ENCODE assay signal across 10 cellular contexts in genomic region chr1:232596666-232597303, GRCh38. TPM values are rescaled to one million over a fixed set of nuclear protein-coding genes. Genes with fewer than 3 reads are reported as not detected.
DNase-seq lines count a peak whose midpoint lies in the region; ATAC-seq, FAIRE-seq and TF ChIP-seq lines count a peak whose summit lies in the region.
"Had no signal": no experiment of that assay in that cellular context is flagged by ENCODE, and none has a peak within 500 bp of the region (broad histone marks: within the 10 kb centered on the region; RNA-seq: fewer than 3 reads in every experiment).

No MANE protein-coding gene starts in this region.

- no peaks in the 10 kb centered on the region for H3K9me3 Mint-ChIP-seq in CD8-positive, alpha-beta memory T cell

- H3K27ac ChIP-seq in CD8-positive, alpha-beta memory T cell (ENCODE audit: low read depth, low read length): no peak overlapping the region
- H3K27ac ChIP-seq in adrenal gland (peak overlapping the region in 3 of 5 donors; percentile 13 to 66 (median 15)), small intestine (ENCODE audit: low read depth in 1 of 2, low read length in 1 of 2) (no peak overlapping the region)
- no peak overlapping the region for H3K27ac ChIP-seq in effector memory CD4-positive, alpha-beta T cell (ENCODE audit: insufficient read depth, low read length, poor library complexity, severe bottlenecking)

- TF ChIP-seq POLR2A in adrenal gland (IDR thresholded peaks at IDR 0.05): no peak

- no peak overlapping the region for H3K4me3 ChIP-seq in CD8-positive, alpha-beta memory T cell (ENCODE audit: low read length)
- H3K4me3 ChIP-seq in adrenal gland (peak overlapping the region in 1 of 4 donors; percentile 27), small intestine (ENCODE audit: low read depth in 1 of 2, low read length in 2 of 2) (no peak overlapping the region)
- H3K4me3 ChIP-seq in effector memory CD4-positive, alpha-beta T cell (ENCODE audit: insufficient read depth, low read depth, low read length, poor library complexity, severe bottlenecking): no peak overlapping the region

- H3K36me3 ChIP-seq in CD8-positive, alpha-beta memory T cell (ENCODE audit: insufficient read depth, low read length): no peaks in the 10 kb centered on the region
- H3K36me3 ChIP-seq in adrenal gland (replicated peaks in 1 of 2): no peaks in the 10 kb centered on the region
- no peaks in the 10 kb centered on the region for H3K36me3 ChIP-seq in small intestine (ENCODE audit: control insufficient read depth in 2 of 2, insufficient read depth in 2 of 2, low read length in 2 of 2)
- H3K36me3 ChIP-seq in effector memory CD4-positive, alpha-beta T cell (ENCODE audit: control insufficient read depth, insufficient read depth, low read length): no peaks in the 10 kb centered on the region

- 37 to 46% (median 43%) methylated on average over 8 of the region's 8 CpGs for WGBS in adrenal gland, 4 donors
- 47 to 59% (median 54%) methylated on average over 8 of the region's 8 CpGs for WGBS in small intestine, 3 donors

- no peak for FAIRE-seq in small intestine (lab: Jason Lieb, UNC)
- FAIRE-seq: HepG2 had no signal

- H3K27ac Mint-ChIP-seq in CD8-positive, alpha-beta memory T cell: peak overlapping the region; percentile 7 to 95 (median 86)

- CTCF ChIA-PET in CD8-positive, alpha-beta memory T cell (lab: Charles Lee): interaction anchor here (1.0 kb wide), 2 partner anchors 11 to 31 kb away, joined by 3 read pairs; no protein-coding TSS in a partner anchor

- POLR2A ChIA-PET in CD8-positive, alpha-beta memory T cell (lab: Charles Lee): no interaction called here

- H3K4me1 Mint-ChIP-seq in CD8-positive, alpha-beta memory T cell: peaks cover 44 to 59% (median 54%) of the 10 kb centered on the region in 3 donors

- ATAC-seq in GM18873 (IDR thresholded peaks at IDR 0.05; ENCODE audit: low FRiP score, unreplicated experiment) (peak; percentile 42), HG03095 (IDR thresholded peaks at IDR 0.05; ENCODE audit: unreplicated experiment) (peak; percentile 28)
- ATAC-seq: HepG2 had no signal

- H3K4me3 Mint-ChIP-seq in CD8-positive, alpha-beta memory T cell: peak overlapping the region; percentile 14 to 74 (median 63)

- no peak for DNase-seq in CD8-positive, alpha-beta memory T cell
- DNase-seq in adrenal gland (peak; percentile 68 to 91 (median 77)), iPS-NIHi11 (ENCODE audit: low spot score) (no peak), small intestine (no peak), NCI-H2196 (lab: John Stamatoyannopoulos, UW; ENCODE audit: unreplicated experiment) (no peak)
- DNase-seq in effector memory CD4-positive, alpha-beta T cell: no peak
- DNase-seq: activated CD4-positive, CD25-positive, alpha-beta regulatory T cell treated with anti-CD3 and anti-CD28 coated beads, Interleukin-2, amount 50 U/mL, for 72 hours had no signal

- peaks cover 7% of the 10 kb centered on the region for H3K4me1 ChIP-seq in CD8-positive, alpha-beta memory T cell (ENCODE audit: insufficient read depth, low read length)
- H3K4me1 ChIP-seq in adrenal gland (replicated peaks in 1 of 2) (peaks cover 0 to 27% of the 10 kb centered on the region in 2 donors), small intestine (ENCODE audit: control insufficient read depth in 2 of 2, insufficient read depth in 1 of 2, low read depth in 1 of 2, low read length in 1 of 2) (peaks cover 10 to 15% of the 10 kb centered on the region in 2 donors)
- peaks cover 4% of the 10 kb centered on the region for H3K4me1 ChIP-seq in effector memory CD4-positive, alpha-beta T cell (ENCODE audit: control insufficient read depth, insufficient read depth, low read length, poor library complexity, severe bottlenecking)

- H3K36me3 Mint-ChIP-seq in CD8-positive, alpha-beta memory T cell: no peaks in the 10 kb centered on the region

- H3K9me3 ChIP-seq in CD8-positive, alpha-beta memory T cell (ENCODE audit: low read length): no peaks in the 10 kb centered on the region
- no peaks in the 10 kb centered on the region for H3K9me3 ChIP-seq in adrenal gland (replicated peaks in 1 of 3)
- no peaks in the 10 kb centered on the region for H3K9me3 ChIP-seq in small intestine (ENCODE audit: control insufficient read depth, low read depth)
- no peaks in the 10 kb centered on the region for H3K9me3 ChIP-seq in effector memory CD4-positive, alpha-beta T cell (ENCODE audit: control insufficient read depth, low read length)

- no peaks in the 10 kb centered on the region for H3K27me3 ChIP-seq in CD8-positive, alpha-beta memory T cell (ENCODE audit: insufficient read depth, low read length, poor library complexity, severe bottlenecking)
- no peaks in the 10 kb centered on the region for H3K27me3 ChIP-seq in adrenal gland
- H3K27me3 ChIP-seq in small intestine (ENCODE audit: control insufficient read depth in 2 of 2, insufficient read depth in 2 of 2, low read length in 2 of 2): no peaks in the 10 kb centered on the region
- no peaks in the 10 kb centered on the region for H3K27me3 ChIP-seq in effector memory CD4-positive, alpha-beta T cell (replicated peaks; ENCODE audit: control insufficient read depth, insufficient read depth, low read length, poor library complexity, severe bottlenecking)

- H3K27me3 Mint-ChIP-seq in CD8-positive, alpha-beta memory T cell: no peaks in the 10 kb centered on the region

- no peak for TF ChIP-seq CTCF in adrenal gland (IDR thresholded peaks at IDR 0.05)

- intact Hi-C loops in adrenal gland (cut with DNase I): no loop called here

RNA-seq across cellular contexts. Expression of gene SIPA1L2, which starts 33.1 kb away (rescaled TPM):
- total RNA-seq in CD8-positive, alpha-beta memory T cell: 10 to 100 TPM in 1 of 2 experiments, 1 to 10 TPM in 1; 10.0 to 12.2 TPM
- 1.4 TPM for polyA plus RNA-seq in CD8-positive, alpha-beta memory T cell
- 10 to 100 TPM in 5 of 8 donors, 1 to 10 TPM in 3; 8.3 to 15.9 (median 10.8) TPM for total RNA-seq in adrenal gland
- polyA plus RNA-seq in adrenal gland (10 to 100 TPM in 1 of 3 donors, 1 to 10 TPM in 2; 5.5 to 11.6 (median 6.2) TPM), small intestine (10 to 100 TPM in 1 of 3 donors, 1 to 10 TPM in 2; 4.1 to 10.4 (median 4.5) TPM)
- total RNA-seq: HepG2 had no signal

Comparison
In these comparisons a context has a peak if more than half of its experiments do, and no peak if none do; other contexts are left out.
1. DNase-seq: peak in adrenal gland (7 of 7); none in CD8-positive, alpha-beta memory T cell (0 of 5), iPS-NIHi11 (single experiment), small intestine (single experiment), effector memory CD4-positive, alpha-beta T cell (0 of 3) and NCI-H2196 (single experiment).
2. H3K27ac ChIP-seq: peak in adrenal gland (3 of 5); none in CD8-positive, alpha-beta memory T cell (single experiment), small intestine (0 of 2) and effector memory CD4-positive, alpha-beta T cell (single experiment).